7 cellular contexts compared by ENCODE assay signal in genomic region chr11:125626381-125626950, GRCh38. TPM values are rescaled to one million over a fixed set of nuclear protein-coding genes. Genes with fewer than 3 reads are reported as not detected.
A peak's percentile ranks its signal among the peaks of the same experiment; 100 is the strongest.
DNase-seq lines count a peak whose midpoint lies in the region; ATAC-seq and TF ChIP-seq lines count a peak whose summit lies in the region.

No MANE protein-coding gene starts in this region.

- no peaks in the 10 kb centered on the region for H3K27me3 Mint-ChIP-seq in WTC11 (ENCODE audit: low read depth)

- H3K4me3 Mint-ChIP-seq in WTC11 = peak overlapping the region; percentile 88

- H3K4me1 ChIP-seq in HUES6 (ENCODE audit: control insufficient read depth, insufficient read depth, low read length) (peaks cover 12% of the 10 kb centered on the region; the same call in 1 of the 2 replicates), neutrophil (ENCODE audit: control insufficient read depth in 1 of 2, insufficient read depth in 1 of 2, low read depth in 1 of 2, low read length in 1 of 2) (peaks cover 15 to 22% of the 10 kb centered on the region in 2 experiments)

- H3K27ac ChIP-seq in HUES6 (ENCODE audit: low read depth, low read length) (peak overlapping the region; percentile 87), neutrophil (peak overlapping the region; percentile 76)

- H3K36me3 Mint-ChIP-seq in WTC11 = peaks cover 31% of the 10 kb centered on the region

- H3K4me3 ChIP-seq in GM06990 (replicated peaks; ENCODE audit: low read depth, low read length) = peak overlapping the region; percentile 98
- H3K4me3 ChIP-seq in HUES6 (ENCODE audit: low read depth, low read length) = peak overlapping the region; percentile 87
- H3K4me3 ChIP-seq in fibroblast of mammary gland (ENCODE audit: control insufficient read depth, low read depth, low read length) = peak overlapping the region; percentile 69
- peak overlapping the region; percentile 73 to 93 for H3K4me3 ChIP-seq in neutrophil (ENCODE audit: low read depth in 1 of 2, low read length in 1 of 2)

- H3K9me3 ChIP-seq in HUES6 (ENCODE audit: control insufficient read depth, insufficient read depth, low read depth, low read length) = no peaks in the 10 kb centered on the region
- no peaks in the 10 kb centered on the region for H3K9me3 ChIP-seq in neutrophil

- ATAC-seq in GM21381 (IDR thresholded peaks at IDR 0.05; ENCODE audit: unreplicated experiment) (peak; percentile 29), WTC11 (peak; percentile 5), GM18519 (IDR thresholded peaks at IDR 0.05; ENCODE audit: low FRiP score, unreplicated experiment) (no peak)

- H3K9ac ChIP-seq in HUES6 (ENCODE audit: low read length) = peak overlapping the region; percentile 96

- H3K36me3 ChIP-seq in GM06990 (ENCODE audit: control insufficient read depth, insufficient read depth, low read length) (peaks cover 2% of the 10 kb centered on the region), HUES6 (ENCODE audit: control insufficient read depth, insufficient read depth, low read length) (peaks cover 50% of the 10 kb centered on the region), neutrophil (peaks cover 7% of the 10 kb centered on the region)

- no peaks in the 10 kb centered on the region for H3K9me3 Mint-ChIP-seq in WTC11

- POLR2A ChIA-PET in WTC11 (lab: Charles Lee) = interaction anchor here (0.5 to 2.1 kb wide), 2 partner anchors 34 to 57 kb away, joined by 3 to 9 read pairs; partner anchors contain the start of genes EI24 and STT3A

- H3K4me1 Mint-ChIP-seq in WTC11 = peaks cover 13% of the 10 kb centered on the region

- TF ChIP-seq CTCF in GM06990 (IDR thresholded peaks at IDR 0.05; ENCODE audit: insufficient read depth, low read length, poor library complexity, severe bottlenecking) (peak; percentile 50), WTC11 (IDR thresholded peaks at IDR 0.05) (no peak), fibroblast of mammary gland (conservative IDR thresholded peaks at IDR 0.05; ENCODE audit: control insufficient read depth, insufficient read depth, low read depth, low read length) (peak; percentile 39), neutrophil (IDR thresholded peaks at IDR 0.05) (no peak)

- CTCF ChIA-PET in WTC11 (lab: Charles Lee) = interaction anchor here (0.6 to 1.6 kb wide), 3 partner anchors 15 to 277 kb away, joined by 3 to 4 read pairs (median 3); partner anchors contain the start of gene PUS3

- H3K27ac Mint-ChIP-seq in WTC11 = peak overlapping the region; percentile 97

- H3K27me3 ChIP-seq in GM06990 (replicated peaks; ENCODE audit: control insufficient read depth, insufficient read depth, low read length) = no peaks in the 10 kb centered on the region
- no peaks in the 10 kb centered on the region for H3K27me3 ChIP-seq in HUES6 (ENCODE audit: control insufficient read depth, insufficient read depth, low read length)
- H3K27me3 ChIP-seq in neutrophil = no peaks in the 10 kb centered on the region

- DNase-seq in GM06990 (ENCODE audit: extremely low read depth, insufficient read length) (no peak), WTC11 (ENCODE audit: low spot score) (peak; percentile 14), fibroblast of mammary gland (ENCODE audit: low read depth) (no peak)

TF ChIP-seq in WTC11, 78 proteins besides CTCF, POLR2A, EP300 and RAD21:
- TF ChIP-seq ZNF263 (CRISPR knock-in tag; IDR thresholded peaks at IDR 0.05; ENCODE audit: low read depth) (no peak), ZNF671 (CRISPR knock-in tag; IDR thresholded peaks at IDR 0.05) (peak; percentile 14; the same call in 1 of the 2 replicates)

RNA-seq across cellular contexts. Expression of gene CHEK1, which starts 1.5 kb away (rescaled TPM):
- 99.9 to 111 TPM (median 101 TPM) in 3 replicates for total RNA-seq in WTC11 (2021)

RNA-seq across cellular contexts. Expression of gene STT3A, which starts 33.8 kb away (rescaled TPM):
- 139 to 146 TPM (median 144 TPM) in 3 replicates for total RNA-seq in WTC11 (2021)

RNA-seq across cellular contexts. Expression of gene ACRV1, which starts 54.2 kb away (rescaled TPM):
- not detected in 3 replicates for total RNA-seq in WTC11 (2021)

RNA-seq across cellular contexts. Expression of gene EI24, which starts 57.2 kb away (rescaled TPM):
- 120 to 130 TPM (median 126 TPM) in 3 replicates for total RNA-seq in WTC11 (2021)

Comparison
In these comparisons a context has a peak if more than half of its experiments do, and no peak if none do; other contexts are left out.
1. CTCF ChIP-seq: peak in GM06990 (single experiment) and fibroblast of mammary gland (single experiment); none in WTC11 (single experiment) and neutrophil (single experiment).
2. Peak in every context shown above with its lines, with median percentiles within 50 percentile points of each other: H3K4me3 ChIP-seq.